ENCODE assay signal across 10 cellular contexts in genomic region chr6:11218827-11219826, GRCh38. TPM values are rescaled to one million over a fixed set of nuclear protein-coding genes. Genes with fewer than 3 reads are reported as not detected.
DNase-seq lines count a peak whose midpoint lies in the region; ATAC-seq and TF ChIP-seq lines count a peak whose summit lies in the region.
"Had no signal": no experiment of that assay in that cellular context is flagged by ENCODE, and none has a peak within 500 bp of the region (broad histone marks: within the 10 kb centered on the region; RNA-seq: fewer than 3 reads in every experiment).

No MANE protein-coding gene starts in this region.

- 33 to 41% methylated on average over 15 of the region's 15 CpGs for WGBS in body of pancreas, 2 donors

- no peak overlapping the region for H3K4me3 ChIP-seq in body of pancreas
- no peak overlapping the region for H3K4me3 ChIP-seq in skin epidermis

- H3K9me3 ChIP-seq in body of pancreas = no peaks in the 10 kb centered on the region

- peak in 2 of 3 donors; percentile 19 to 33 for TF ChIP-seq POLR2A in body of pancreas (IDR thresholded peaks at IDR 0.05)

- H3K27ac ChIP-seq in body of pancreas (peak overlapping the region; percentile 7 to 73 (median 72)), skin epidermis (peak overlapping the region in 14 of 21 experiments; percentile 6 to 78 (median 48))

- intact Hi-C loops in body of pancreas (cut with DNase I) = no loop called here
- intact Hi-C loops in left colon (cut with DNase I, micrococcal nuclease) = no loop called here

- ATAC-seq in body of pancreas (peak; percentile 73), left colon (peak; percentile 62), HG03025 (IDR thresholded peaks at IDR 0.05; ENCODE audit: low FRiP score, unreplicated experiment) (no peak), GM21447 (IDR thresholded peaks at IDR 0.05; ENCODE audit: unreplicated experiment) (no peak)
- ATAC-seq: Panc1 had no signal

- TF ChIP-seq CTCF in body of pancreas (IDR thresholded peaks at IDR 0.05) = no peak

- H3K36me3 ChIP-seq in body of pancreas (replicated peaks in 1 of 2; ENCODE audit: insufficient read depth in 1 of 2, low read depth in 2 of 2) = no peaks in the 10 kb centered on the region

- peaks cover 75% of the 10 kb centered on the region for H3K4me1 ChIP-seq in body of pancreas

- H3K27me3 ChIP-seq in body of pancreas = no peaks in the 10 kb centered on the region

- peak; percentile 13 for DNase-seq in MV-4-11 (lab: John Stamatoyannopoulos, UW)
- DNase-seq in body of pancreas = peak; percentile 37 to 72 (median 42)
- DNase-seq in left colon = peak; percentile 52 to 78
- DNase-seq in AG08396 (ENCODE audit: low spot score) = no peak
- DNase-seq in NCI-H2107 (lab: John Stamatoyannopoulos, UW) = no peak
- DNase-seq: KBM-7 had no signal

RNA-seq across cellular contexts. Expression of gene NEDD9, which starts 13.3 kb away (rescaled TPM):
- total RNA-seq in body of pancreas (10 to 100 TPM; 22.8 to 58.3 TPM), left colon (10 to 100 TPM; 58.9 to 84.8 TPM)

Comparison
In these comparisons a context has a peak if more than half of its experiments do, and no peak if none do; other contexts are left out.
1. DNase-seq: peak in MV-4-11 (single experiment), body of pancreas (4 of 4) and left colon (2 of 2); none in AG08396 (single experiment) and NCI-H2107 (single experiment).
2. ATAC-seq: peak in body of pancreas (single experiment) and left colon (single experiment); none in HG03025 (single experiment) and GM21447 (single experiment).